Comparison of ENCODE assay signal across 8 cellular contexts in the genomic region with DNA sequence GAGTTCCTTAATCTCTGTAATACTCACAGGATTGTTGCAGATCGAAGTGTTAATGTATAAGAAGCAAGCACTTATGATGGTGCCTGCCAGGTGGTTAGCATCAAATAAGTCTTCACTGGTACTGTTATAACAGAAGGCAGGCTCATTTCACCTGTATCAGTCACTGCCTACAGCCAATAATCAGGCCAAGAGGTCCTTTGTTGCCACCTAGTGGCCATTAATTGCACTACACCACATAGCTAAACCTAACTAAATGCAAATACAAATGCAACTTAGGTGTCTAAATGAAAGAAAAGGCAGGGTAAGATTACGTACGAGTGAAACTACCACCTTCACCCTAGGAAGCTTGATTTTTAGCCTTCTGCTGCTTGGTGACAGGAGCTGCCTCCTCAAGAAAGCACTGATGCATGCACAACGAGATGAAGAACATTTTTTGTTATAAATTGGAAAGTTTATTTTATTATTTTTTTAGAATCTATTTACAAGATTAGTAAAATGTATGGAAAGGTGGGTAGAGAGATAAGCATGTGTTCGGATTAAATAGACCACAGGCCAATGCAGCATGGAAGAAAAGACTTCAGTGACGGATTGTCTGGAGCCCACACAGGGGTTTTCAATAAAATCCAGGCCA.
DNase-seq lines count a peak whose midpoint lies in the region; ATAC-seq and TF ChIP-seq lines count a peak whose summit lies in the region.

No MANE protein-coding gene starts in this region.

- peak; percentile 92 for TF ChIP-seq CTCF in GM13977 (IDR thresholded peaks at IDR 0.05; ENCODE audit: extremely low read depth, insufficient read depth, missing control alignments)
- peak; percentile 81 to 85 (median 84) for TF ChIP-seq CTCF in breast epithelium (IDR thresholded peaks at IDR 0.05)

- H3K27ac ChIP-seq in breast epithelium = no peak overlapping the region

- ATAC-seq in HG02798 (IDR thresholded peaks at IDR 0.05; ENCODE audit: poor library complexity, unreplicated experiment) = peak; percentile 89

- no peaks in the 10 kb centered on the region for H3K36me3 ChIP-seq in breast epithelium

- no peak for TF ChIP-seq POLR2A in breast epithelium (IDR thresholded peaks at IDR 0.05)

- no peaks in the 10 kb centered on the region for H3K27me3 ChIP-seq in breast epithelium

- in situ Hi-C loops in GM13977 (cut with MboI; ENCODE audit: low pct_unique_long_range_greater_than_20kb, low sequenced_read_pairs, unreplicated experiment) = no loop called here

- DNase-seq in AG08396 (ENCODE audit: low spot score) (peak; percentile 62), GM13977 (ENCODE audit: low spot score) (peak; percentile 57), NCI-H128 (lab: John Stamatoyannopoulos, UW; ENCODE audit: unreplicated experiment) (peak; percentile 49), SKM-1 (lab: John Stamatoyannopoulos, UW; ENCODE audit: unreplicated experiment) (peak; percentile 40), breast epithelium (ENCODE audit: low spot score in 2 of 2) (peak in 1 of 2 donors; percentile 52), kidney tubule cell (ENCODE audit: low spot score) (peak; percentile 78)
- peak; percentile 5 to 41 (median 14) for DNase-seq in stimulated activated CD4-positive, alpha-beta T cell treated with anti-CD3 and anti-CD28 coated beads, TNF-alpha, amount 100 ng/mL, for 24 hours (ENCODE audit: low read depth in 3 of 3)

- no peaks in the 10 kb centered on the region for H3K4me1 ChIP-seq in breast epithelium

- H3K9me3 ChIP-seq in breast epithelium = no peaks in the 10 kb centered on the region

- no peak overlapping the region for H3K4me3 ChIP-seq in breast epithelium

- intact Hi-C loops in breast epithelium (cut with DNase I; ENCODE audit: low total_unique reads) = no loop called here
